Comparison of ENCODE assay signal across 8 cellular contexts in the genomic region with DNA sequence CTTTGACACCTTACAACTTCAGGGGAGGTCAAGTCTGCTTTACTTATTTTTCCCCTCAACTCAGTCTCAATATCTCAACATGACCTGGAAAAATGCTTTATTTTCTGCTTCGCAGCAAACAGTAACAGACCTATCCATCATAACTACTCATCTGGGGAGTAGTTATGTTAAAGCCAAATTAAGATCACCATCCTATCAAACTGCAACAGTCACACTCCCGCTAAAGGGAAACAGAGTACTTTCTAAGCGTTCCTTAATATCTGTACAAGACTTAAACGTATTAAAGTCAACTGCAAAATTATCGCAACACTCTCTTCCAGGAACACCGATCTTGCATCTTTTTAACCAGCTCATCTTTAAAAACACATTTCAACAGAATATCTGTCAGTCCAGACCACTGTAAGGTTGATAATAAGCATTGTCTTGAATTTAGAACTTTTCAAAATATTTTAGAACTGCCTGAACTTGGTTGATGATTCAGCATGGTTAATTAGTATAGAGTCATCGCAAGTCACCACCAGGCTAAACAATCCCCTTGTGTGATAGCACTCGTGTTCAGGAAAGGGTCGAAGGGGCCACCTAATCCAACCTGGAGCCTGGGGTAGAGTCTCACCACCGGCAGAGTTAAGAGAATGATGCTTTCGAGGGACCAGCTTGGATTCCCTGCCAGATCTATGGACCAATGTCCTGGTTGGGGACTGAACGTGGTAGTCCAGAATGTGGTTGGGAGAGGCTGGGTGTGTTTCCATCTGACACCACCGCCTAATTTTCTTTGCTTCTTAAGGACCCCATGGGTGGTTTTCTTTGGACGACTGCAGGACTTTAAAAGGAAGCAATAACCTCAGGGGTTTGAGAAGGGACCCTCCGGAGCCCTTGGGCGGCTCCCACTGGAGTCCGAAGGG. TPM values are rescaled to one million over a fixed set of nuclear protein-coding genes. Genes with fewer than 3 reads are reported as not detected.
DNase-seq lines count a peak whose midpoint lies in the region; ATAC-seq and TF ChIP-seq lines count a peak whose summit lies in the region.

No MANE protein-coding gene starts in this region.

- no peaks in the 10 kb centered on the region for H3K27me3 Mint-ChIP-seq in CD4-positive, alpha-beta T cell
- no peaks in the 10 kb centered on the region for H3K27me3 Mint-ChIP-seq in activated CD4-positive, alpha-beta memory T cell treated with anti-CD3 and anti-CD28 coated beads for 36 hours

- peak in 2 of 10 experiments; percentile 2 to 35 for DNase-seq in CD4-positive, alpha-beta T cell
- DNase-seq in activated CD4-positive, alpha-beta memory T cell treated with anti-CD3 and anti-CD28 coated beads for 36 hours: peak; percentile 33
- DNase-seq in COR-L47 (lab: John Stamatoyannopoulos, UW): no peak
- no peak for DNase-seq in RPMI8226
- DNase-seq in sciatic nerve (ENCODE audit: low spot score): no peak

- peaks cover 15% of the 10 kb centered on the region for H3K36me3 Mint-ChIP-seq in CD4-positive, alpha-beta T cell (ENCODE audit: low read depth)
- H3K36me3 Mint-ChIP-seq in activated CD4-positive, alpha-beta memory T cell treated with anti-CD3 and anti-CD28 coated beads for 36 hours: peaks cover 3% of the 10 kb centered on the region

- no peaks in the 10 kb centered on the region for H3K27me3 ChIP-seq in CD4-positive, alpha-beta T cell (ENCODE audit: control insufficient read depth, insufficient read depth, low read length)
- H3K27me3 ChIP-seq in esophagus (ENCODE audit: control insufficient read depth in 1 of 2, insufficient read depth in 2 of 2, low read length in 2 of 2): no peaks in the 10 kb centered on the region
- no peaks in the 10 kb centered on the region for H3K27me3 ChIP-seq in neutrophil

- POLR2A ChIA-PET in CD4-positive, alpha-beta T cell (lab: Charles Lee): interaction anchor here (0.6 kb wide), 2 partner anchors 39 to 43 kb away, joined by 3 read pairs; no protein-coding TSS in a partner anchor
- POLR2A ChIA-PET in activated CD4-positive, alpha-beta memory T cell treated with anti-CD3 and anti-CD28 coated beads for 36 hours (lab: Charles Lee): no interaction called here

- peak overlapping the region; percentile 96 for H3K4me3 Mint-ChIP-seq in CD4-positive, alpha-beta T cell
- H3K4me3 Mint-ChIP-seq in activated CD4-positive, alpha-beta memory T cell treated with anti-CD3 and anti-CD28 coated beads for 36 hours: peak overlapping the region; percentile 87

- no peak for TF ChIP-seq CTCF in CD4-positive, alpha-beta T cell (IDR thresholded peaks at IDR 0.05)
- TF ChIP-seq CTCF in neutrophil (IDR thresholded peaks at IDR 0.05): no peak

- H3K4me1 ChIP-seq in esophagus (ENCODE audit: control insufficient read depth in 2 of 2, insufficient read depth in 2 of 2, low read length in 1 of 2) (no peaks in the 10 kb centered on the region), neutrophil (ENCODE audit: control insufficient read depth in 1 of 2, insufficient read depth in 1 of 2, low read depth in 1 of 2, low read length in 1 of 2) (peaks cover 44% of the 10 kb centered on the region in 2 experiments)

- peak overlapping the region; percentile 78 for H3K27ac Mint-ChIP-seq in CD4-positive, alpha-beta T cell
- H3K27ac Mint-ChIP-seq in activated CD4-positive, alpha-beta memory T cell treated with anti-CD3 and anti-CD28 coated beads for 36 hours: peak overlapping the region; percentile 79

- intact Hi-C loops in CD4-positive, alpha-beta T cell (cut with DNase I, micrococcal nuclease): loop anchor here (1.0 to 10.0 kb wide), 10 partner anchors 15 to 801 kb away; a partner anchor contains a TSS
- intact Hi-C loops in activated CD4-positive, alpha-beta memory T cell treated with anti-CD3 and anti-CD28 coated beads for 36 hours (cut with micrococcal nuclease): loop anchor here (1.0 to 5.0 kb wide), 7 partner anchors 17 to 518 kb away; a partner anchor contains a TSS
- intact Hi-C loops in sciatic nerve (cut with DNase I): no loop called here

- no peaks in the 10 kb centered on the region for H3K9me3 ChIP-seq in CD4-positive, alpha-beta T cell (ENCODE audit: control insufficient read depth, low read length)
- H3K9me3 ChIP-seq in esophagus (ENCODE audit: control insufficient read depth in 2 of 2, insufficient read depth in 1 of 2, low read depth in 1 of 2, low read length in 1 of 2) (no peaks in the 10 kb centered on the region), neutrophil (no peaks in the 10 kb centered on the region)

- CTCF ChIA-PET in CD4-positive, alpha-beta T cell (lab: Charles Lee): interaction anchor here (0.6 to 1.2 kb wide), 2 partner anchors 10 to 22 kb away, joined by 3 read pairs; no protein-coding TSS in a partner anchor
- CTCF ChIA-PET in activated CD4-positive, alpha-beta memory T cell treated with anti-CD3 and anti-CD28 coated beads for 36 hours (lab: Charles Lee): interaction anchor here (0.7 kb wide), 2 partner anchors 10 to 316 kb away, joined by 3 to 4 read pairs; no protein-coding TSS in a partner anchor

- 4 to 5% methylated on average over 17 of the region's 17 CpGs for WGBS in esophagus, 2 donors

- H3K4me3 ChIP-seq in esophagus (ENCODE audit: low read depth in 1 of 2, low read length in 2 of 2) (peak overlapping the region; percentile 83 to 88), neutrophil (ENCODE audit: low read depth in 1 of 2, low read length in 1 of 2) (peak overlapping the region; percentile 93 to 94)

- no peaks in the 10 kb centered on the region for H3K9me3 Mint-ChIP-seq in CD4-positive, alpha-beta T cell
- no peaks in the 10 kb centered on the region for H3K9me3 Mint-ChIP-seq in activated CD4-positive, alpha-beta memory T cell treated with anti-CD3 and anti-CD28 coated beads for 36 hours

- H3K27ac ChIP-seq in CD4-positive, alpha-beta T cell (ENCODE audit: low read depth, low read length): peak overlapping the region; percentile 41
- peak overlapping the region; percentile 91 to 94 for H3K27ac ChIP-seq in esophagus (ENCODE audit: low read depth in 2 of 2, low read length in 1 of 2)
- peak overlapping the region; percentile 93 for H3K27ac ChIP-seq in neutrophil

- H3K4me1 Mint-ChIP-seq in CD4-positive, alpha-beta T cell (ENCODE audit: low read depth): peaks cover 48% of the 10 kb centered on the region
- H3K4me1 Mint-ChIP-seq in activated CD4-positive, alpha-beta memory T cell treated with anti-CD3 and anti-CD28 coated beads for 36 hours (ENCODE audit: low read depth): peaks cover 31% of the 10 kb centered on the region

- H3K36me3 ChIP-seq in esophagus (ENCODE audit: control insufficient read depth in 2 of 2, insufficient read depth in 2 of 2, low read length in 1 of 2): no peaks in the 10 kb centered on the region
- no peaks in the 10 kb centered on the region for H3K36me3 ChIP-seq in neutrophil

- no peak for ATAC-seq in CD4-positive, alpha-beta T cell (ENCODE audit: poor library complexity)
- ATAC-seq in HG02981 (IDR thresholded peaks at IDR 0.05; ENCODE audit: unreplicated experiment) (peak; percentile 2), sciatic nerve (no peak)

RNA-seq across cellular contexts. Expression of a gene that starts 1.0 kb away (rescaled TPM):
- total RNA-seq in CD4-positive, alpha-beta T cell: 10 to 100 TPM; 13.0 to 14.5 TPM
- total RNA-seq in activated CD4-positive, alpha-beta memory T cell treated with anti-CD3 and anti-CD28 coated beads for 36 hours: 10 to 100 TPM; 23.6 to 23.9 TPM
- 10 to 100 TPM; 14.1 to 16.3 TPM for polyA plus RNA-seq in esophagus
- 65.1 TPM for total RNA-seq in sciatic nerve

Comparison
In these comparisons a context has a peak if more than half of its experiments do, and no peak if none do; other contexts are left out.
1. H3K27ac ChIP-seq: peak in every context shown above with its lines; median percentile 93 in neutrophil; 92 in esophagus; 41 in CD4-positive, alpha-beta T cell.